10 cellular contexts compared by ENCODE assay signal in genomic region chr3:8369638-8370037, GRCh38.
"Had no signal": no experiment of that assay in that cellular context is flagged by ENCODE, and none has a peak within 500 bp of the region (broad histone marks: within the 10 kb centered on the region; RNA-seq: fewer than 3 reads in every experiment).

No MANE protein-coding gene starts in this region.

- H3K27ac ChIP-seq: GM23248 had no signal

- H3K9me3 ChIP-seq: HAP-1 had no signal

- H3K36me3 ChIP-seq: HAP-1 had no signal

- DNase-seq: GM23248, GOT3, H7, H9, HCEC 1CT, HFFc6 had no signal

- H2AFZ ChIP-seq: GM23248, GM23338 had no signal

- H3K9ac ChIP-seq: GM23248 had no signal

- FAIRE-seq: H54 had no signal

- H3K27ac Mint-ChIP-seq: GM23338, H9, HFFc6 had no signal

- H3K4me3 Mint-ChIP-seq: GM23338, H9, HFFc6 had no signal

- H3K4me3 ChIP-seq: GM23248, GM23338, HAP-1 had no signal

- H3K9me3 Mint-ChIP-seq: GM23338, H9, HFFc6 had no signal

- H3K4me1 ChIP-seq: HAP-1 had no signal

- ATAC-seq: GM23338, HCT116 had no signal

- H3K4me2 ChIP-seq: GM23338 had no signal
